ENCODE assay signal across 1 cellular context in the genomic region with DNA sequence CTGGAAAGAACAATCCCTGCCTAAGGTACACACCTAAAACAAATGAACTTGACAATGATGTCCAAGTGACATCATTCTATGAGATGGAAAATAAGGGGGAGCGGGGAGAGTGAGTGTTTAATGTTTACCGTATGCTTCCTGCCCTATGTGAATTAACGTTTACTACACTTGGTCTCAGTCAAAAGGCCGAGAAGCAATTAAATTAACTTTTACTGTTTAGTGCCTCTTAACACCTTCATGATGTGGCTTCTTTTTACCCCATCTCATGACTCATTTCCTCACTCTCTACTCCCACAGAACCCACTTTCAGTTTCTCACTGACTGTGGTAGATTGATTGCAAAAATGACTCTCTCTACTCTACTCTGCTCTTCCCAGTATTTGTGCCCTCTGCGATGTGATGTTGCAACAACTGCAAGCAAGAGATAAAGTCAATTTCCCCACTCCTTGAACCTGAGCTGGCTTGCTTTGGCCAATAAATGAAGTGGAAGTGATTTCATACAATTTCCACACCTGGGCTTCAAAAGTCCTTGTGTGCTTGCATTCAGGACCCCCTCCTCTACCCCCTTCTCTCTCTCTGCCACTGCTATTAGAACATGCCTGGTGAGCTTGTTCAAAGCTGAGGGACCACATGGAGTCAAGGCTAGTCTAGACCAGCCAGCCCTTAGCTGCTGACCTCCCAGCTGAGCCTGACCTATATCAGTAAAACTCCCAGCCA.
TF ChIP-seq lines count a peak whose summit lies in the region.

No MANE protein-coding gene starts in this region.

TF ChIP-seq in K562, 482 proteins besides CTCF, POLR2A, EP300 and RAD21 (continued from another document and continues in another):
- TF ChIP-seq, protein P1, sequence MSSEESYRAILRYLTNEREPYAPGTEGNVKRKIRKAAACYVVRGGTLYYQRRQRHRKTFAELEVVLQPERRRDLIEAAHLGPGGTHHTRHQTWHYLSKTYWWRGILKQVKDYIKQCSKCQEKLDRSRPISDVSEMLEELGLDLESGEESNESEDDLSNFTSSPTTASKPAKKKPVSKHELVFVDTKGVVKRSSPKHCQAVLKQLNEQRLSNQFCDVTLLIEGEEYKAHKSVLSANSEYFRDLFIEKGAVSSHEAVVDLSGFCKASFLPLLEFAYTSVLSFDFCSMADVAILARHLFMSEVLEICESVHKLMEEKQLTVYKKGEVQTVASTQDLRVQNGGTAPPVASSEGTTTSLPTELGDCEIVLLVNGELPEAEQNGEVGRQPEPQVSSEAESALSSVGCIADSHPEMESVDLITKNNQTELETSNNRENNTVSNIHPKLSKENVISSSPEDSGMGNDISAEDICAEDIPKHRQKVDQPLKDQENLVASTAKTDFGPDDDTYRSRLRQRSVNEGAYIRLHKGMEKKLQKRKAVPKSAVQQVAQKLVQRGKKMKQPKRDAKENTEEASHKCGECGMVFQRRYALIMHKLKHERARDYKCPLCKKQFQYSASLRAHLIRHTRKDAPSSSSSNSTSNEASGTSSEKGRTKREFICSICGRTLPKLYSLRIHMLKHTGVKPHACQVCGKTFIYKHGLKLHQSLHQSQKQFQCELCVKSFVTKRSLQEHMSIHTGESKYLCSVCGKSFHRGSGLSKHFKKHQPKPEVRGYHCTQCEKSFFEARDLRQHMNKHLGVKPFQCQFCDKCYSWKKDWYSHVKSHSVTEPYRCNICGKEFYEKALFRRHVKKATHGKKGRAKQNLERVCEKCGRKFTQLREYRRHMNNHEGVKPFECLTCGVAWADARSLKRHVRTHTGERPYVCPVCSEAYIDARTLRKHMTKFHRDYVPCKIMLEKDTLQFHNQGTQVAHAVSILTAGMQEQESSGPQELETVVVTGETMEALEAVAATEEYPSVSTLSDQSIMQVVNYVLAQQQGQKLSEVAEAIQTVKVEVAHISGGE (CRISPR knock-in tag; IDR thresholded peaks at IDR 0.05), result peak in 1 of 3 experiments; percentile 83; a peak in 2 of 6 replicates
- TF ChIP-seq SAFB (IDR thresholded peaks at IDR 0.05; ENCODE audit: borderline replicate concordance, low read depth, low read length), result no peak
- peak; percentile 88 for TF ChIP-seq EHMT2 (IDR thresholded peaks at IDR 0.05)
- peak; percentile 72 for TF ChIP-seq MAFG (tag; conservative IDR thresholded peaks at IDR 0.05)
- TF ChIP-seq, protein P2, sequence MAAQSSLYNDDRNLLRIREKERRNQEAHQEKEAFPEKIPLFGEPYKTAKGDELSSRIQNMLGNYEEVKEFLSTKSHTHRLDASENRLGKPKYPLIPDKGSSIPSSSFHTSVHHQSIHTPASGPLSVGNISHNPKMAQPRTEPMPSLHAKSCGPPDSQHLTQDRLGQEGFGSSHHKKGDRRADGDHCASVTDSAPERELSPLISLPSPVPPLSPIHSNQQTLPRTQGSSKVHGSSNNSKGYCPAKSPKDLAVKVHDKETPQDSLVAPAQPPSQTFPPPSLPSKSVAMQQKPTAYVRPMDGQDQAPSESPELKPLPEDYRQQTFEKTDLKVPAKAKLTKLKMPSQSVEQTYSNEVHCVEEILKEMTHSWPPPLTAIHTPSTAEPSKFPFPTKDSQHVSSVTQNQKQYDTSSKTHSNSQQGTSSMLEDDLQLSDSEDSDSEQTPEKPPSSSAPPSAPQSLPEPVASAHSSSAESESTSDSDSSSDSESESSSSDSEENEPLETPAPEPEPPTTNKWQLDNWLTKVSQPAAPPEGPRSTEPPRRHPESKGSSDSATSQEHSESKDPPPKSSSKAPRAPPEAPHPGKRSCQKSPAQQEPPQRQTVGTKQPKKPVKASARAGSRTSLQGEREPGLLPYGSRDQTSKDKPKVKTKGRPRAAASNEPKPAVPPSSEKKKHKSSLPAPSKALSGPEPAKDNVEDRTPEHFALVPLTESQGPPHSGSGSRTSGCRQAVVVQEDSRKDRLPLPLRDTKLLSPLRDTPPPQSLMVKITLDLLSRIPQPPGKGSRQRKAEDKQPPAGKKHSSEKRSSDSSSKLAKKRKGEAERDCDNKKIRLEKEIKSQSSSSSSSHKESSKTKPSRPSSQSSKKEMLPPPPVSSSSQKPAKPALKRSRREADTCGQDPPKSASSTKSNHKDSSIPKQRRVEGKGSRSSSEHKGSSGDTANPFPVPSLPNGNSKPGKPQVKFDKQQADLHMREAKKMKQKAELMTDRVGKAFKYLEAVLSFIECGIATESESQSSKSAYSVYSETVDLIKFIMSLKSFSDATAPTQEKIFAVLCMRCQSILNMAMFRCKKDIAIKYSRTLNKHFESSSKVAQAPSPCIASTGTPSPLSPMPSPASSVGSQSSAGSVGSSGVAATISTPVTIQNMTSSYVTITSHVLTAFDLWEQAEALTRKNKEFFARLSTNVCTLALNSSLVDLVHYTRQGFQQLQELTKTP (IDR thresholded peaks at IDR 0.05; ENCODE audit: low read depth in 1 of 2, partially characterized antibody in 2 of 2), result peak in 1 of 2 experiments; percentile 78
- no peak for TF ChIP-seq HOXB6 (CRISPR knock-in tag; IDR thresholded peaks at IDR 0.05; ENCODE audit: borderline replicate concordance)
- peak; percentile 88; the same call in 1 of the 2 replicates for TF ChIP-seq ZNF589 (CRISPR knock-in tag; IDR thresholded peaks at IDR 0.05; ENCODE audit: low read depth)
- TF ChIP-seq XRCC4 (IDR thresholded peaks at IDR 0.05; ENCODE audit: extremely low read depth, insufficient read depth, insufficient read length), result no peak
- no peak for TF ChIP-seq MEF2A (IDR thresholded peaks at IDR 0.05; ENCODE audit: control insufficient read depth, low read depth, low read length)
- TF ChIP-seq, protein P3, sequence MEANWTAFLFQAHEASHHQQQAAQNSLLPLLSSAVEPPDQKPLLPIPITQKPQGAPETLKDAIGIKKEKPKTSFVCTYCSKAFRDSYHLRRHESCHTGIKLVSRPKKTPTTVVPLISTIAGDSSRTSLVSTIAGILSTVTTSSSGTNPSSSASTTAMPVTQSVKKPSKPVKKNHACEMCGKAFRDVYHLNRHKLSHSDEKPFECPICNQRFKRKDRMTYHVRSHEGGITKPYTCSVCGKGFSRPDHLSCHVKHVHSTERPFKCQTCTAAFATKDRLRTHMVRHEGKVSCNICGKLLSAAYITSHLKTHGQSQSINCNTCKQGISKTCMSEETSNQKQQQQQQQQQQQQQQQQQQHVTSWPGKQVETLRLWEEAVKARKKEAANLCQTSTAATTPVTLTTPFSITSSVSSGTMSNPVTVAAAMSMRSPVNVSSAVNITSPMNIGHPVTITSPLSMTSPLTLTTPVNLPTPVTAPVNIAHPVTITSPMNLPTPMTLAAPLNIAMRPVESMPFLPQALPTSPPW (CRISPR knock-in tag; IDR thresholded peaks at IDR 0.05), result peak; percentile 41; the same call in 1 of the 2 replicates
- no peak for TF ChIP-seq ZNF518B (CRISPR knock-in tag; IDR thresholded peaks at IDR 0.05)
- TF ChIP-seq, protein P4, sequence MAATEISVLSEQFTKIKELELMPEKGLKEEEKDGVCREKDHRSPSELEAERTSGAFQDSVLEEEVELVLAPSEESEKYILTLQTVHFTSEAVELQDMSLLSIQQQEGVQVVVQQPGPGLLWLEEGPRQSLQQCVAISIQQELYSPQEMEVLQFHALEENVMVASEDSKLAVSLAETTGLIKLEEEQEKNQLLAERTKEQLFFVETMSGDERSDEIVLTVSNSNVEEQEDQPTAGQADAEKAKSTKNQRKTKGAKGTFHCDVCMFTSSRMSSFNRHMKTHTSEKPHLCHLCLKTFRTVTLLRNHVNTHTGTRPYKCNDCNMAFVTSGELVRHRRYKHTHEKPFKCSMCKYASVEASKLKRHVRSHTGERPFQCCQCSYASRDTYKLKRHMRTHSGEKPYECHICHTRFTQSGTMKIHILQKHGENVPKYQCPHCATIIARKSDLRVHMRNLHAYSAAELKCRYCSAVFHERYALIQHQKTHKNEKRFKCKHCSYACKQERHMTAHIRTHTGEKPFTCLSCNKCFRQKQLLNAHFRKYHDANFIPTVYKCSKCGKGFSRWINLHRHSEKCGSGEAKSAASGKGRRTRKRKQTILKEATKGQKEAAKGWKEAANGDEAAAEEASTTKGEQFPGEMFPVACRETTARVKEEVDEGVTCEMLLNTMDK (IDR thresholded peaks at IDR 0.05; ENCODE audit: borderline replicate concordance, insufficient read depth, low read depth, low read length, poor library complexity, severe bottlenecking), result no peak
- TF ChIP-seq SETDB1 (IDR thresholded peaks at IDR 0.05; ENCODE audit: low read length), result no peak
- TF ChIP-seq PCBP2 (IDR thresholded peaks at IDR 0.05; ENCODE audit: low read depth, low read length, poor library complexity, severe bottlenecking), result no peak
- no peak for TF ChIP-seq ZNF41 (CRISPR knock-in tag; conservative IDR thresholded peaks at IDR 0.05)
- TF ChIP-seq, protein P5, sequence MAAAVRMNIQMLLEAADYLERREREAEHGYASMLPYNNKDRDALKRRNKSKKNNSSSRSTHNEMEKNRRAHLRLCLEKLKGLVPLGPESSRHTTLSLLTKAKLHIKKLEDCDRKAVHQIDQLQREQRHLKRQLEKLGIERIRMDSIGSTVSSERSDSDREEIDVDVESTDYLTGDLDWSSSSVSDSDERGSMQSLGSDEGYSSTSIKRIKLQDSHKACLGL (CRISPR knock-in tag; IDR thresholded peaks at IDR 0.05; ENCODE audit: borderline replicate concordance, poor library complexity, severe bottlenecking), result no peak
- no peak for TF ChIP-seq SIX5 (IDR thresholded peaks at IDR 0.05; ENCODE audit: borderline replicate concordance in 1 of 2, insufficient read depth in 1 of 2, low read depth in 1 of 2, low read length in 2 of 2)
- no peak for TF ChIP-seq CHD4 (IDR thresholded peaks at IDR 0.05; ENCODE audit: insufficient read depth, insufficient replicate concordance, low read depth, low read length, poor library complexity, severe bottlenecking)
- TF ChIP-seq RAD51 (IDR thresholded peaks at IDR 0.05; ENCODE audit: borderline replicate concordance, low read depth), result no peak
- no peak for TF ChIP-seq STAG1 (CRISPR knock-in tag; IDR thresholded peaks at IDR 0.05; ENCODE audit: borderline replicate concordance)
- TF ChIP-seq BRCA1 (IDR thresholded peaks at IDR 0.05), result no peak
- no peak for TF ChIP-seq BRCA1 (CRISPR knock-in tag; IDR thresholded peaks at IDR 0.05)
- no peak for TF ChIP-seq ZNF511 (CRISPR knock-in tag; IDR thresholded peaks at IDR 0.05)
- peak; percentile 98 for TF ChIP-seq SMARCA4 (IDR thresholded peaks at IDR 0.05)
- peak; percentile 27 for TF ChIP-seq FOS (IDR thresholded peaks at IDR 0.05; ENCODE audit: extremely low read depth, insufficient read length)
- no peak for TF ChIP-seq ZFX (CRISPR knock-in tag; IDR thresholded peaks at IDR 0.05)
- TF ChIP-seq PHB (CRISPR knock-in tag; IDR thresholded peaks at IDR 0.05), result no peak
- peak; percentile 83 for TF ChIP-seq ETV5 (CRISPR knock-in tag; IDR thresholded peaks at IDR 0.05; ENCODE audit: low read depth)
- TF ChIP-seq RBM34 (IDR thresholded peaks at IDR 0.05; ENCODE audit: borderline replicate concordance, insufficient read depth, low read length), result no peak
- no peak for TF ChIP-seq CHCHD3 (CRISPR knock-in tag; IDR thresholded peaks at IDR 0.05)
- peak; percentile 90 for TF ChIP-seq NCOR1 (IDR thresholded peaks at IDR 0.05)
- TF ChIP-seq, protein P6, sequence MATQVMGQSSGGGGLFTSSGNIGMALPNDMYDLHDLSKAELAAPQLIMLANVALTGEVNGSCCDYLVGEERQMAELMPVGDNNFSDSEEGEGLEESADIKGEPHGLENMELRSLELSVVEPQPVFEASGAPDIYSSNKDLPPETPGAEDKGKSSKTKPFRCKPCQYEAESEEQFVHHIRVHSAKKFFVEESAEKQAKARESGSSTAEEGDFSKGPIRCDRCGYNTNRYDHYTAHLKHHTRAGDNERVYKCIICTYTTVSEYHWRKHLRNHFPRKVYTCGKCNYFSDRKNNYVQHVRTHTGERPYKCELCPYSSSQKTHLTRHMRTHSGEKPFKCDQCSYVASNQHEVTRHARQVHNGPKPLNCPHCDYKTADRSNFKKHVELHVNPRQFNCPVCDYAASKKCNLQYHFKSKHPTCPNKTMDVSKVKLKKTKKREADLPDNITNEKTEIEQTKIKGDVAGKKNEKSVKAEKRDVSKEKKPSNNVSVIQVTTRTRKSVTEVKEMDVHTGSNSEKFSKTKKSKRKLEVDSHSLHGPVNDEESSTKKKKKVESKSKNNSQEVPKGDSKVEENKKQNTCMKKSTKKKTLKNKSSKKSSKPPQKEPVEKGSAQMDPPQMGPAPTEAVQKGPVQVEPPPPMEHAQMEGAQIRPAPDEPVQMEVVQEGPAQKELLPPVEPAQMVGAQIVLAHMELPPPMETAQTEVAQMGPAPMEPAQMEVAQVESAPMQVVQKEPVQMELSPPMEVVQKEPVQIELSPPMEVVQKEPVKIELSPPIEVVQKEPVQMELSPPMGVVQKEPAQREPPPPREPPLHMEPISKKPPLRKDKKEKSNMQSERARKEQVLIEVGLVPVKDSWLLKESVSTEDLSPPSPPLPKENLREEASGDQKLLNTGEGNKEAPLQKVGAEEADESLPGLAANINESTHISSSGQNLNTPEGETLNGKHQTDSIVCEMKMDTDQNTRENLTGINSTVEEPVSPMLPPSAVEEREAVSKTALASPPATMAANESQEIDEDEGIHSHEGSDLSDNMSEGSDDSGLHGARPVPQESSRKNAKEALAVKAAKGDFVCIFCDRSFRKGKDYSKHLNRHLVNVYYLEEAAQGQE (CRISPR knock-in tag; IDR thresholded peaks at IDR 0.05; ENCODE audit: low read depth), result no peak
- TF ChIP-seq PML (IDR thresholded peaks at IDR 0.05; ENCODE audit: low read length), result peak; percentile 86
